In genomic region chr7:66138994-66139752, GRCh38 we compare ENCODE assay signal across 16 cellular contexts. TPM values are rescaled to one million over a fixed set of nuclear protein-coding genes. Genes with fewer than 3 reads are reported as not detected.
DNase-seq lines count a peak whose midpoint lies in the region; ATAC-seq and TF ChIP-seq lines count a peak whose summit lies in the region.
"Had no signal": no experiment of that assay in that cellular context is flagged by ENCODE, and none has a peak within 500 bp of the region (broad histone marks: within the 10 kb centered on the region; RNA-seq: fewer than 3 reads in every experiment).

No MANE protein-coding gene starts in this region.

- no peaks in the 10 kb centered on the region for H3K9me3 Mint-ChIP-seq in activated naive CD4-positive, alpha-beta T cell treated with anti-CD3 and anti-CD28 coated beads, Interleukin-2, amount 50 U/mL, for 72 hours
- H3K9me3 Mint-ChIP-seq in activated naive CD4-positive, alpha-beta T cell treated with anti-CD3 and anti-CD28 coated beads for 36 hours = no peaks in the 10 kb centered on the region
- H3K9me3 Mint-ChIP-seq: activated CD4-positive, alpha-beta T cell treated with anti-CD3 and anti-CD28 coated beads, Interleukin-2, amount 10 ng/mL, durations not matched to agents 24 days and 14 days; stimulated activated naive CD8-positive, alpha-beta T cell treated with anti-CD3 and anti-CD28 coated beads, Interleukin-15, Interleukin-2, amounts not matched to agents 100 ng/mL and 50 ng/mL, for 24 hours had no signal

- H3K27ac Mint-ChIP-seq in activated naive CD4-positive, alpha-beta T cell treated with anti-CD3 and anti-CD28 coated beads, Interleukin-2, amount 50 U/mL, for 72 hours = peak overlapping the region; percentile 39 to 68
- H3K27ac Mint-ChIP-seq in activated naive CD4-positive, alpha-beta T cell treated with anti-CD3 and anti-CD28 coated beads for 36 hours = no peak overlapping the region
- H3K27ac Mint-ChIP-seq: activated CD4-positive, alpha-beta T cell treated with anti-CD3 and anti-CD28 coated beads, Interleukin-2, amount 10 ng/mL, durations not matched to agents 24 days and 14 days; stimulated activated naive CD8-positive, alpha-beta T cell treated with anti-CD3 and anti-CD28 coated beads, Interleukin-15, Interleukin-2, amounts not matched to agents 100 ng/mL and 50 ng/mL, for 24 hours had no signal

- no peak for TF ChIP-seq CTCF in choroid plexus epithelial cell (conservative IDR thresholded peaks at IDR 0.05; ENCODE audit: low read depth, low read length)

- peaks cover 16 to 21% of the 10 kb centered on the region in 2 donors for H3K36me3 Mint-ChIP-seq in activated naive CD4-positive, alpha-beta T cell treated with anti-CD3 and anti-CD28 coated beads, Interleukin-2, amount 50 U/mL, for 72 hours
- H3K36me3 Mint-ChIP-seq in activated naive CD4-positive, alpha-beta T cell treated with anti-CD3 and anti-CD28 coated beads for 36 hours (ENCODE audit: low read depth) = peaks cover 34% of the 10 kb centered on the region

- H3K4me3 Mint-ChIP-seq in activated naive CD4-positive, alpha-beta T cell treated with anti-CD3 and anti-CD28 coated beads for 36 hours = no peak overlapping the region
- H3K4me3 Mint-ChIP-seq: activated CD4-positive, alpha-beta T cell treated with anti-CD3 and anti-CD28 coated beads, Interleukin-2, amount 10 ng/mL, durations not matched to agents 24 days and 14 days; stimulated activated naive CD8-positive, alpha-beta T cell treated with anti-CD3 and anti-CD28 coated beads, Interleukin-15, Interleukin-2, amounts not matched to agents 100 ng/mL and 50 ng/mL, for 24 hours had no signal

- no peak overlapping the region for H3K4me3 ChIP-seq in choroid plexus epithelial cell (ENCODE audit: low read depth, low read length)
- H3K4me3 ChIP-seq: SJCRH30 had no signal

- CTCF ChIA-PET in activated naive CD4-positive, alpha-beta T cell treated with anti-CD3 and anti-CD28 coated beads for 36 hours (lab: Charles Lee) = interaction anchor here (1.5 kb wide), 1 partner anchor 109 kb away, joined by 4 read pairs; no protein-coding TSS in a partner anchor

- H3K27me3 Mint-ChIP-seq in activated naive CD4-positive, alpha-beta T cell treated with anti-CD3 and anti-CD28 coated beads for 36 hours (ENCODE audit: low read depth) = no peaks in the 10 kb centered on the region
- H3K27me3 Mint-ChIP-seq: activated CD4-positive, alpha-beta T cell treated with anti-CD3 and anti-CD28 coated beads, Interleukin-2, amount 10 ng/mL, durations not matched to agents 24 days and 14 days; stimulated activated naive CD8-positive, alpha-beta T cell treated with anti-CD3 and anti-CD28 coated beads, Interleukin-15, Interleukin-2, amounts not matched to agents 100 ng/mL and 50 ng/mL, for 24 hours had no signal

- H3K4me1 Mint-ChIP-seq in activated naive CD4-positive, alpha-beta T cell treated with anti-CD3 and anti-CD28 coated beads for 36 hours (ENCODE audit: low read depth) = no peaks in the 10 kb centered on the region

- no peak for ATAC-seq in activated naive CD4-positive, alpha-beta T cell treated with anti-CD3 and anti-CD28 coated beads, Interleukin-2, amount 50 U/mL, for 72 hours
- no peak for ATAC-seq in activated CD4-positive, CD25-positive, alpha-beta regulatory T cell treated with anti-CD3 and anti-CD28 coated beads, Interleukin-2, amount 50 U/mL, for 24 hours
- ATAC-seq in GM19035 (IDR thresholded peaks at IDR 0.05; ENCODE audit: unreplicated experiment) = no peak
- ATAC-seq: HepG2 had no signal

- intact Hi-C loops in activated naive CD4-positive, alpha-beta T cell treated with anti-CD3 and anti-CD28 coated beads for 36 hours (cut with micrococcal nuclease) = no loop called here

- DNase-seq in activated naive CD4-positive, alpha-beta T cell treated with anti-CD3 and anti-CD28 coated beads, Interleukin-2, amount 50 U/mL, for 72 hours (ENCODE audit: low spot score in 2 of 2) = no peak
- DNase-seq in activated naive CD4-positive, alpha-beta T cell treated with anti-CD3 and anti-CD28 coated beads for 36 hours = no peak
- DNase-seq in NCI-H82 treated with DMSO at 0.1 percent for 48 hours (lab: John Stamatoyannopoulos, UW; ENCODE audit: unreplicated experiment) (peak; percentile 38), choroid plexus epithelial cell (ENCODE audit: low read depth) (peak; percentile 12), DMS 273 treated with DMSO at 0.1 percent for 48 hours (lab: John Stamatoyannopoulos, UW) (no peak)
- DNase-seq in activated CD4-positive, CD25-positive, alpha-beta regulatory T cell treated with anti-CD3 and anti-CD28 coated beads, Interleukin-2, amount 50 U/mL, for 72 hours = no peak
- DNase-seq: activated CD4-positive, alpha-beta T cell treated with anti-CD3 and anti-CD28 coated beads, Interleukin-2, amount 10 ng/mL, durations not matched to agents 24 days and 14 days; HCEC 1CT; NCI-H1930; NCI-H524; SJCRH30; stimulated activated CD4-positive, alpha-beta T cell treated with anti-CD3 and anti-CD28 coated beads, Interleukin-15, amount 100 ng/mL, for 24 hours had no signal

RNA-seq across cellular contexts. Expression of gene CRCP, which starts 24.5 kb away (rescaled TPM):
- 10 to 100 TPM; 18.9 to 33.9 TPM for total RNA-seq in activated naive CD4-positive, alpha-beta T cell treated with anti-CD3 and anti-CD28 coated beads, Interleukin-2, amount 50 U/mL, for 72 hours
- 10 to 100 TPM; 18.5 to 19.6 TPM for total RNA-seq in activated naive CD4-positive, alpha-beta T cell treated with anti-CD3 and anti-CD28 coated beads for 36 hours

Comparison
In these comparisons a context has a peak if more than half of its experiments do, and no peak if none do; other contexts are left out.
1. DNase-seq: peak in NCI-H82 treated with DMSO at 0.1 percent for 48 hours (single experiment) and choroid plexus epithelial cell (single experiment); none in activated naive CD4-positive, alpha-beta T cell treated with anti-CD3 and anti-CD28 coated beads, Interleukin-2, amount 50 U/mL, for 72 hours (0 of 2), activated naive CD4-positive, alpha-beta T cell treated with anti-CD3 and anti-CD28 coated beads for 36 hours (single experiment), DMS 273 treated with DMSO at 0.1 percent for 48 hours (single experiment) and activated CD4-positive, CD25-positive, alpha-beta regulatory T cell treated with anti-CD3 and anti-CD28 coated beads, Interleukin-2, amount 50 U/mL, for 72 hours (single experiment).